In the genomic region with DNA sequence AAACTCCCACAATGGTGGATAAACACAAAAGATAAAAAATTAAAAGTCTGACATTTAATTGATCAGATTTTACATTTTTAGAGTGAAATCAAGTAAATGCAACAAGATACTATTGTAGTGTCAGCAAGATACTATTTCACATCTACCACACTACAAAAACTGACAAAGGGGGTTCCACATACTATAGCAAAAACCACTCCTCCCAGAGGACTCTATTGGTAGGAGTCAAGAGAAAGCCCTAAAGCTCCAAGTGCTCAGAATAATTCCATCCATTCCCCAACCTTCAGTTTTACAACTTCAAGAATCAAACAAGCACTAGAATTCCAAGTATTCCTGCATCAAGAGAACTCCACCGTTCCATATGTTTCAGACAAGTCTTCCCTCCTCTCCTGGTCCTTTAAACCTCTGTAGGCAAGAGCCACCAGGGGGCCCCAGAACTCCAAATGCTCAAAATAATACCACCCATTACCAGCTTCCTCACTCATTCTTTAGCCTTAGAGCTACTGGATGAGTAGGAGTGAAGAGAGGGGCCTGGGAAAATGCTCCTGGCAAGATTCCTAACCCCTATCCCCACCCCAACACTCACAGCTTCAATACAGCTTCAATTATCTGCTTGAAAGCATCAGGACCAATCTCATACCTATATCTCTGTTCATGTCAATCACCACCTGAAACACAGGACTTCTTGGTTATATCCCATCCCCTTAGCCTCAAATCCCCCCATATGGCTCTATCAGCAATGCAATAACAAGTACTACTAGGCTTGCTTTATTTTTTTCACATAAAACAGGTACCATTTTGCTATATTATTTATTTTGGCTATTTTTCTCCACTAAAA, we compare ENCODE assay signal across 8 cellular contexts. TPM values are rescaled to one million over a fixed set of nuclear protein-coding genes. Genes with fewer than 3 reads are reported as not detected.
DNase-seq lines count a peak whose midpoint lies in the region; ATAC-seq, FAIRE-seq and TF ChIP-seq lines count a peak whose summit lies in the region.

No MANE protein-coding gene starts in this region.

- H3K9me3 ChIP-seq in Caco-2 (no peaks in the 10 kb centered on the region), MM.1S (replicated peaks; ENCODE audit: insufficient read depth, low read length) (no peaks in the 10 kb centered on the region), T-helper 17 cell (ENCODE audit: control insufficient read depth, low read length, poor library complexity, severe bottlenecking) (no peaks in the 10 kb centered on the region), left lung (no peaks in the 10 kb centered on the region)

- H3K9me3 Mint-ChIP-seq in Caco-2 (ENCODE audit: unreplicated experiment) = no peaks in the 10 kb centered on the region
- H3K9me3 Mint-ChIP-seq in stimulated activated naive CD8-positive, alpha-beta T cell treated with anti-CD3 and anti-CD28 coated beads, Interleukin-15, amount 100 ng/mL, for 72 hours = no peaks in the 10 kb centered on the region

- TF ChIP-seq CTCF in Caco-2 (IDR thresholded peaks at IDR 0.05; ENCODE audit: insufficient read depth in 1 of 2, low read depth in 1 of 2, low read length in 1 of 2, severe bottlenecking in 1 of 2, unreplicated experiment in 1 of 2) (peak; percentile 77 to 83), MM.1S (IDR thresholded peaks at IDR 0.05; ENCODE audit: low read length) (peak; percentile 92), bronchial epithelial cell (IDR thresholded peaks at IDR 0.05; ENCODE audit: insufficient read depth, low read length, severe bottlenecking) (peak; percentile 67), left lung (IDR thresholded peaks at IDR 0.05) (peak; percentile 43 to 60)

- H3K36me3 Mint-ChIP-seq in Caco-2 (ENCODE audit: insufficient read depth, unreplicated experiment) = peaks cover 92% of the 10 kb centered on the region
- peaks cover 2% of the 10 kb centered on the region for H3K36me3 Mint-ChIP-seq in T-helper 17 cell (ENCODE audit: low read depth)

- peaks cover 1% of the 10 kb centered on the region; the same call in 1 of the 2 replicates for H3K36me3 ChIP-seq in Caco-2 (ENCODE audit: control insufficient read depth, insufficient read depth, low read length)
- H3K36me3 ChIP-seq in MM.1S (replicated peaks; ENCODE audit: insufficient read depth, low read length) = peaks cover 17% of the 10 kb centered on the region; the same call in 1 of the 2 replicates
- peaks cover 8% of the 10 kb centered on the region for H3K36me3 ChIP-seq in bronchial epithelial cell (ENCODE audit: control insufficient read depth, insufficient read depth, low read length)
- H3K36me3 ChIP-seq in left lung = peaks cover 0 to 68% of the 10 kb centered on the region in 2 donors

- H3K27ac ChIP-seq in MM.1S (ENCODE audit: low read length) = no peak overlapping the region
- H3K27ac ChIP-seq in left lung = no peak overlapping the region

- BruUV-seq in Caco-2 (replicated peaks; lab: Mats Ljungman, UMichigan) = no TSS peak

- H3K4me3 Mint-ChIP-seq in Caco-2 (ENCODE audit: unreplicated experiment) (no peak overlapping the region), T-helper 17 cell (no peak overlapping the region)
- H3K4me3 Mint-ChIP-seq in stimulated activated naive CD8-positive, alpha-beta T cell treated with anti-CD3 and anti-CD28 coated beads, Interleukin-15, amount 100 ng/mL, for 72 hours = no peak overlapping the region

- H3K4me3 ChIP-seq in Caco-2 (ENCODE audit: low read depth, low read length) (no peak overlapping the region), MM.1S (ENCODE audit: low read length) (no peak overlapping the region), bronchial epithelial cell (ENCODE audit: low read depth, low read length) (no peak overlapping the region), left lung (no peak overlapping the region)

- ATAC-seq in GM21447 (IDR thresholded peaks at IDR 0.05; ENCODE audit: unreplicated experiment) = peak; percentile 68
- ATAC-seq in T-helper 17 cell = peak; percentile 87
- ATAC-seq in left lung = peak; percentile 80
- peak; percentile 74 for ATAC-seq in stimulated activated naive CD8-positive, alpha-beta T cell treated with anti-CD3 and anti-CD28 coated beads, Interleukin-15, amount 100 ng/mL, for 72 hours
- ATAC-seq in HG03521 (IDR thresholded peaks at IDR 0.05; ENCODE audit: unreplicated experiment) = no peak

- CTCF ChIA-PET in Caco-2 (lab: Charles Lee) = interaction anchor here (0.6 to 1.8 kb wide), 7 partner anchors 15 to 311 kb away, joined by 3 to 12 read pairs (median 7); a partner anchor contains a TSS

- H3K4me1 Mint-ChIP-seq in Caco-2 (ENCODE audit: low read depth, unreplicated experiment) (peaks cover 11% of the 10 kb centered on the region), T-helper 17 cell (peaks cover 17% of the 10 kb centered on the region)
- peaks cover 17% of the 10 kb centered on the region for H3K4me1 Mint-ChIP-seq in stimulated activated naive CD8-positive, alpha-beta T cell treated with anti-CD3 and anti-CD28 coated beads, Interleukin-15, amount 100 ng/mL, for 72 hours

- peak; percentile 61 to 69 for DNase-seq in Caco-2
- peak; percentile 45 for DNase-seq in MM.1S
- peak in 2 of 3 donors; percentile 20 to 26 for DNase-seq in T-helper 17 cell
- peak; percentile 30 for DNase-seq in bronchial epithelial cell (ENCODE audit: low read depth)
- DNase-seq in left lung = no peak
- DNase-seq in stimulated activated naive CD8-positive, alpha-beta T cell treated with anti-CD3 and anti-CD28 coated beads, Interleukin-15, amount 100 ng/mL, for 72 hours = peak; percentile 31 to 33

- 0 out of 2 replicates have a peak, but pooled peaks cover 3% of the 10 kb centered on the region for H3F3A ChIP-seq in MM.1S (ENCODE audit: insufficient read depth, low read length)

- no peaks in the 10 kb centered on the region for H3K27me3 ChIP-seq in Caco-2 (replicated peaks; ENCODE audit: control insufficient read depth, insufficient read depth, low read length)
- no peaks in the 10 kb centered on the region for H3K27me3 ChIP-seq in MM.1S (replicated peaks; ENCODE audit: insufficient read depth, low read length)
- no peaks in the 10 kb centered on the region for H3K27me3 ChIP-seq in bronchial epithelial cell (ENCODE audit: control insufficient read depth, insufficient read depth, low read length)
- H3K27me3 ChIP-seq in left lung = no peaks in the 10 kb centered on the region

- H3K27ac Mint-ChIP-seq in Caco-2 (ENCODE audit: unreplicated experiment) = no peak overlapping the region
- peak overlapping the region; percentile 32 for H3K27ac Mint-ChIP-seq in T-helper 17 cell
- peak overlapping the region; percentile 12 to 35 for H3K27ac Mint-ChIP-seq in stimulated activated naive CD8-positive, alpha-beta T cell treated with anti-CD3 and anti-CD28 coated beads, Interleukin-15, amount 100 ng/mL, for 72 hours

- H3K27me3 Mint-ChIP-seq in Caco-2 (ENCODE audit: insufficient read depth, unreplicated experiment) (no peaks in the 10 kb centered on the region), T-helper 17 cell (no peaks in the 10 kb centered on the region)
- no peaks in the 10 kb centered on the region for H3K27me3 Mint-ChIP-seq in stimulated activated naive CD8-positive, alpha-beta T cell treated with anti-CD3 and anti-CD28 coated beads, Interleukin-15, amount 100 ng/mL, for 72 hours

- H3K9me2 ChIP-seq in MM.1S (replicated peaks; ENCODE audit: insufficient read depth, low read length) = no peaks in the 10 kb centered on the region

- no peak overlapping the region for H3K4me2 ChIP-seq in MM.1S (ENCODE audit: low read depth, low read length)

- peaks cover 53% of the 10 kb centered on the region for H3K79me2 ChIP-seq in MM.1S (ENCODE audit: low read length)

- H2AFZ ChIP-seq in MM.1S (ENCODE audit: low read length) = no peak overlapping the region

- intact Hi-C loops in Caco-2 (cut with micrococcal nuclease; ENCODE audit: unreplicated experiment) (loop anchor here (1.0 to 10.0 kb wide), 4 partner anchors 87 to 311 kb away; a partner anchor contains a TSS), left lung (cut with DNase I) (no loop called here)

- no peaks in the 10 kb centered on the region; the same call in 1 of the 2 replicates for H4K20me1 ChIP-seq in MM.1S (ENCODE audit: insufficient read depth, low read length)

- H3K4me1 ChIP-seq in Caco-2 (peaks cover 3% of the 10 kb centered on the region; the same call in 1 of the 2 replicates), MM.1S (ENCODE audit: low read length) (peaks cover 6% of the 10 kb centered on the region; the same call in 1 of the 2 replicates), left lung (peaks cover 9 to 27% of the 10 kb centered on the region in 2 donors)

- no peak overlapping the region for H3K9ac ChIP-seq in MM.1S (ENCODE audit: low read length)

- no peak for FAIRE-seq in bronchial epithelial cell (lab: Jason Lieb, UNC)

- POLR2A ChIA-PET in Caco-2 (lab: Charles Lee) = no interaction called here

RNA-seq across cellular contexts. Expression of a gene that starts 9.9 kb away (rescaled TPM):
- 92.8 and 94.7 TPM in 2 replicates for total RNA-seq in Caco-2 (2022)
- total RNA-seq in T-helper 17 cell = 10 to 100 TPM; 64.0 to 70.9 TPM
- 48.8 and 64.2 TPM in 2 replicates for total RNA-seq in bronchial epithelial cell
- 100 to 1,000 TPM; 108 to 109 TPM for total RNA-seq in left lung

RNA-seq across cellular contexts. Expression of a gene that starts 14.4 kb away (rescaled TPM):
- total RNA-seq in Caco-2 (2022) (25.4 and 30.3 TPM in 2 replicates), T-helper 17 cell (10 to 100 TPM; 65.1 to 87.6 TPM), bronchial epithelial cell (16.1 and 26.4 TPM in 2 replicates), left lung (10 to 100 TPM; 48.6 to 54.5 TPM)

Comparison
In these comparisons a context has a peak if more than half of its experiments do, and no peak if none do; other contexts are left out.
1. DNase-seq: peak in Caco-2 (2 of 2), MM.1S (single experiment), T-helper 17 cell (2 of 3), bronchial epithelial cell (single experiment) and stimulated activated naive CD8-positive, alpha-beta T cell treated with anti-CD3 and anti-CD28 coated beads, Interleukin-15, amount 100 ng/mL, for 72 hours (2 of 2); none in left lung (0 of 2).
2. Peak in every context shown above with its lines, with median percentiles within 50 percentile points of each other: CTCF ChIP-seq.